ENCODE assay signal across 9 cellular contexts in genomic region chr7:18520450-18521235, GRCh38. TPM values are rescaled to one million over a fixed set of nuclear protein-coding genes. Genes with fewer than 3 reads are reported as not detected.
DNase-seq lines count a peak whose midpoint lies in the region; ATAC-seq, FAIRE-seq and TF ChIP-seq lines count a peak whose summit lies in the region.
"Had no signal": no experiment of that assay in that cellular context is flagged by ENCODE, and none has a peak within 500 bp of the region (broad histone marks: within the 10 kb centered on the region; RNA-seq: fewer than 3 reads in every experiment).

No MANE protein-coding gene starts in this region.

- POLR2A ChIA-PET in activated CD4-positive, alpha-beta memory T cell treated with anti-CD3 and anti-CD28 coated beads, Interleukin-2, amount 10 ng/mL, durations not matched to agents 7 days and 5 days (lab: Charles Lee), result no interaction called here

- no peak overlapping the region for H2BK5ac ChIP-seq in mesendoderm (ENCODE audit: low read length)

- no peak overlapping the region for H2BK15ac ChIP-seq in mesendoderm (replicated peaks; ENCODE audit: low read depth)

- no peak overlapping the region for H3K23ac ChIP-seq in mesendoderm (ENCODE audit: low read length)

- H3K27me3 Mint-ChIP-seq in activated CD4-positive, alpha-beta memory T cell treated with anti-CD3 and anti-CD28 coated beads, Interleukin-2, amount 10 ng/mL, durations not matched to agents 7 days and 5 days, result no peaks in the 10 kb centered on the region

- H4K8ac ChIP-seq in mesendoderm (ENCODE audit: low read depth, low read length), result no peak overlapping the region

- no peak overlapping the region for H3K9ac ChIP-seq in mesendoderm (ENCODE audit: low read length)

- H2AK5ac ChIP-seq in mesendoderm (ENCODE audit: low read length), result no peak overlapping the region

- H3K9me3 Mint-ChIP-seq in activated CD4-positive, alpha-beta memory T cell treated with anti-CD3 and anti-CD28 coated beads, Interleukin-2, amount 10 ng/mL, durations not matched to agents 7 days and 5 days, result no peaks in the 10 kb centered on the region

- no CpG with 5 or more reads among the region's 5 CpGs for WGBS in mesendoderm (ENCODE audit: extremely low coverage, insufficient coverage, low lambda C conversion rate)

- CTCF ChIA-PET in activated CD4-positive, alpha-beta memory T cell treated with anti-CD3 and anti-CD28 coated beads, Interleukin-2, amount 10 ng/mL, durations not matched to agents 7 days and 5 days (lab: Charles Lee), result no interaction called here

- H3K4me3 Mint-ChIP-seq in activated CD4-positive, alpha-beta memory T cell treated with anti-CD3 and anti-CD28 coated beads, Interleukin-2, amount 10 ng/mL, durations not matched to agents 7 days and 5 days, result no peak overlapping the region

- DNase-seq in M059J (ENCODE audit: low read depth), result peak; percentile 82
- DNase-seq in foreskin keratinocyte, result peak; percentile 36 to 60
- no peak for DNase-seq in epidermal melanocyte (ENCODE audit: insufficient read length, low spot score)
- DNase-seq in mesenteric fat pad (ENCODE audit: low spot score), result no peak
- no peak for DNase-seq in mesendoderm
- DNase-seq in activated CD4-positive, alpha-beta memory T cell treated with anti-CD3 and anti-CD28 coated beads, Interleukin-2, amount 10 ng/mL, durations not matched to agents 7 days and 5 days, result no peak

- no peak for TF ChIP-seq CTCF in foreskin keratinocyte (conservative IDR thresholded peaks at IDR 0.05)

- no peak overlapping the region for H3K4ac ChIP-seq in mesendoderm (ENCODE audit: low read depth, low read length)

- H3K4me1 Mint-ChIP-seq in activated CD4-positive, alpha-beta memory T cell treated with anti-CD3 and anti-CD28 coated beads, Interleukin-2, amount 10 ng/mL, durations not matched to agents 7 days and 5 days, result peaks cover 2% of the 10 kb centered on the region

- no peak overlapping the region for H4K5ac ChIP-seq in mesendoderm (ENCODE audit: low read length)

- no peaks in the 10 kb centered on the region for H3K36me3 Mint-ChIP-seq in activated CD4-positive, alpha-beta memory T cell treated with anti-CD3 and anti-CD28 coated beads, Interleukin-2, amount 10 ng/mL, durations not matched to agents 7 days and 5 days (ENCODE audit: low read depth)

- peak; percentile 95 for FAIRE-seq in G401.6 (lab: Jason Lieb, UNC)
- FAIRE-seq: K562 had no signal

- no peak overlapping the region for H2BK120ac ChIP-seq in mesendoderm (ENCODE audit: low read depth, low read length)

- H3K4me1 ChIP-seq in foreskin keratinocyte (peaks cover 15% of the 10 kb centered on the region), mesendoderm (ENCODE audit: control insufficient read depth, low read depth, low read length) (no peaks in the 10 kb centered on the region)

- H3K4me2 ChIP-seq in mesendoderm (ENCODE audit: low read length), result no peak overlapping the region

- H3K79me2 ChIP-seq in mesendoderm (ENCODE audit: control insufficient read depth, insufficient read depth, low read length), result no peaks in the 10 kb centered on the region

- H3K18ac ChIP-seq in mesendoderm (ENCODE audit: low read length), result no peak overlapping the region

- no peaks in the 10 kb centered on the region for H3K36me3 ChIP-seq in mesendoderm (ENCODE audit: control insufficient read depth, insufficient read depth, low read length)

- H3K27ac ChIP-seq in foreskin keratinocyte (no peak overlapping the region), mesendoderm (ENCODE audit: low read depth, low read length) (no peak overlapping the region)

- H3K27me3 ChIP-seq in foreskin keratinocyte (no peaks in the 10 kb centered on the region), mesendoderm (ENCODE audit: insufficient read depth, low read length, poor library complexity) (no peaks in the 10 kb centered on the region)

- no peak overlapping the region for H3K56ac ChIP-seq in mesendoderm (ENCODE audit: low read length)

- ATAC-seq in GM21619 (IDR thresholded peaks at IDR 0.05; ENCODE audit: unreplicated experiment) (peak; percentile 69), foreskin keratinocyte (peak; percentile 79)
- ATAC-seq: K562 had no signal

- H3K4me3 ChIP-seq in mesendoderm (ENCODE audit: low read length), result no peak overlapping the region
- H3K4me3 ChIP-seq: K562 had no signal

- H3K79me1 ChIP-seq in mesendoderm (ENCODE audit: low read length), result no peaks in the 10 kb centered on the region

- H3K27ac Mint-ChIP-seq in activated CD4-positive, alpha-beta memory T cell treated with anti-CD3 and anti-CD28 coated beads, Interleukin-2, amount 10 ng/mL, durations not matched to agents 7 days and 5 days, result no peak overlapping the region

RNA-seq across cellular contexts. Expression of gene HDAC9, which starts 25.1 kb away (rescaled TPM):
- total RNA-seq in M059J (2014; rRNA removed; shearing (Covaris generic)), result 25.3 and 27.6 TPM in 2 replicates
- total RNA-seq in foreskin keratinocyte (19.5 and 24.9 TPM in 2 replicates), mesenteric fat pad (21.7 TPM)
- polyA plus RNA-seq in foreskin keratinocyte, result 3.1 and 3.5 TPM in 2 replicates
- 2.6 TPM for polyA plus RNA-seq in mesendoderm (2013, experiment 1 of 2)
- 2.6 TPM for polyA plus RNA-seq in mesendoderm (2013, experiment 2 of 2)
- total RNA-seq in activated CD4-positive, alpha-beta memory T cell treated with anti-CD3 and anti-CD28 coated beads, Interleukin-2, amount 10 ng/mL, durations not matched to agents 7 days and 5 days, result under 1 TPM; 0.55 to 0.65 TPM

Comparison
In these comparisons a context has a peak if more than half of its experiments do, and no peak if none do; other contexts are left out.
1. DNase-seq: peak in M059J (single experiment) and foreskin keratinocyte (2 of 2); none in epidermal melanocyte (single experiment), mesenteric fat pad (single experiment), mesendoderm (single experiment) and activated CD4-positive, alpha-beta memory T cell treated with anti-CD3 and anti-CD28 coated beads, Interleukin-2, amount 10 ng/mL, durations not matched to agents 7 days and 5 days (single experiment).
2. RNA of gene HDAC9, which starts 25.1 kb away (total RNA-seq): 25.3 to 27.6 TPM in M059J, 21.7 TPM in mesenteric fat pad (single experiment) and 19.5 to 24.9 TPM in foreskin keratinocyte; 0.55 to 0.65 TPM in activated CD4-positive, alpha-beta memory T cell treated with anti-CD3 and anti-CD28 coated beads, Interleukin-2, amount 10 ng/mL, durations not matched to agents 7 days and 5 days; every median in the first group is over 10 times any median in the second.